In genomic region chr12:93467351-93468007, GRCh38 we compare ENCODE assay signal across 7 cellular contexts. TPM values are rescaled to one million over a fixed set of nuclear protein-coding genes. Genes with fewer than 3 reads are reported as not detected.
A peak's percentile ranks its signal among the peaks of the same experiment; 100 is the strongest.
DNase-seq lines count a peak whose midpoint lies in the region; ATAC-seq, FAIRE-seq and TF ChIP-seq lines count a peak whose summit lies in the region.

TSS of gene MRPL42 (plus strand) at chr12:93467514. CDS start at chr12:93469286, 1,772 bp downstream.

- H3K9me2 ChIP-seq in hepatocyte (replicated peaks; ENCODE audit: insufficient read depth): no peaks in the 10 kb centered on the region

- peak within 1 kb of the TSS; percentile 95 for H3K27ac ChIP-seq in astrocyte (ENCODE audit: low read depth, low read length)
- H3K27ac ChIP-seq in hepatocyte: peak within 1 kb of the TSS; percentile 89

- H4K20me1 ChIP-seq in astrocyte (ENCODE audit: insufficient read depth, low read length) (peaks cover 11% of the 10 kb centered on the region), hepatocyte (ENCODE audit: insufficient read depth, poor library complexity, severe bottlenecking) (peaks cover 3% of the 10 kb centered on the region)

- TF ChIP-seq POLR2A in GM18505 (IDR thresholded peaks at IDR 0.05; ENCODE audit: borderline replicate concordance, extremely low read depth, insufficient read depth, insufficient read length): peak; percentile 91

- peak; percentile 25 for DNase-seq in NCI-H187 treated with DMSO at 0.1 percent for 48 hours (lab: John Stamatoyannopoulos, UW)
- peak; percentile 76 for DNase-seq in T-helper 22 cell (ENCODE audit: low read depth)
- peak; percentile 66 for DNase-seq in astrocyte (ENCODE audit: low read depth)
- DNase-seq in hepatocyte (ENCODE audit: low spot score): peak; percentile 93
- peak; percentile 99 for DNase-seq in retina

- H3K27me3 ChIP-seq in astrocyte (ENCODE audit: insufficient read depth, low read length): no peaks in the 10 kb centered on the region
- H3K27me3 ChIP-seq in hepatocyte: no peaks in the 10 kb centered on the region

- no peaks in the 10 kb centered on the region for H3K36me3 Mint-ChIP-seq in astrocyte (ENCODE audit: low read depth, unreplicated experiment)

- peak within 1 kb of the TSS; percentile 94 for H3K27ac Mint-ChIP-seq in astrocyte (ENCODE audit: unreplicated experiment)

- WGBS in hepatocyte (ENCODE audit: low lambda C conversion rate, missing lambda C conversion rate): under 1% methylated on average over 32 of the region's 36 CpGs

- H3K4me3 Mint-ChIP-seq in astrocyte (ENCODE audit: unreplicated experiment): peak within 1 kb of the TSS; percentile 98

- H3K79me2 ChIP-seq in astrocyte (ENCODE audit: insufficient read depth, low read length): peaks cover 52% of the 10 kb centered on the region
- peaks cover 48% of the 10 kb centered on the region for H3K79me2 ChIP-seq in hepatocyte

- ATAC-seq in GM18505 (IDR thresholded peaks at IDR 0.05; ENCODE audit: unreplicated experiment) (peak; percentile 89), HG02970 (IDR thresholded peaks at IDR 0.05; ENCODE audit: low FRiP score, unreplicated experiment) (peak; percentile 77)

- FAIRE-seq in astrocyte (lab: Jason Lieb, UNC): peak; percentile 23

- no peaks in the 10 kb centered on the region for H3K27me3 Mint-ChIP-seq in astrocyte (ENCODE audit: low read depth, unreplicated experiment)

- H3K4me1 Mint-ChIP-seq in astrocyte (ENCODE audit: low read depth, unreplicated experiment): peaks cover 11% of the 10 kb centered on the region

- H2AFZ ChIP-seq in astrocyte (ENCODE audit: low read depth, low read length): peak within 1 kb of the TSS; percentile 98
- peak within 1 kb of the TSS; percentile 66 for H2AFZ ChIP-seq in hepatocyte

- H3K4me2 ChIP-seq in astrocyte (ENCODE audit: low read length): peak within 1 kb of the TSS; percentile 91
- peak within 1 kb of the TSS; percentile 86 for H3K4me2 ChIP-seq in hepatocyte

- H3K9ac ChIP-seq in astrocyte (ENCODE audit: low read length): peak within 1 kb of the TSS; percentile 95

- TF ChIP-seq CTCF in astrocyte (IDR thresholded peaks at IDR 0.05; ENCODE audit: insufficient read depth, low read depth, low read length): peak; percentile 66
- peak; percentile 93 for TF ChIP-seq CTCF in hepatocyte (IDR thresholded peaks at IDR 0.05; ENCODE audit: poor library complexity)

- no peaks in the 10 kb centered on the region for H3K9me3 Mint-ChIP-seq in astrocyte (ENCODE audit: unreplicated experiment)

- H3K9me3 ChIP-seq in astrocyte (ENCODE audit: insufficient read depth, low read depth, low read length): no peaks in the 10 kb centered on the region
- no peaks in the 10 kb centered on the region for H3K9me3 ChIP-seq in hepatocyte (ENCODE audit: low read depth)

- H3K36me3 ChIP-seq in astrocyte (ENCODE audit: insufficient read depth, low read length) (peaks cover 8% of the 10 kb centered on the region), hepatocyte (replicated peaks; ENCODE audit: insufficient read depth, low read depth) (no peaks in the 10 kb centered on the region)

- H3K4me1 ChIP-seq in astrocyte (ENCODE audit: insufficient read depth, low read length): peaks cover 10% of the 10 kb centered on the region
- H3K4me1 ChIP-seq in hepatocyte (ENCODE audit: insufficient read depth): peaks cover 4% of the 10 kb centered on the region

- H3K4me3 ChIP-seq in astrocyte (ENCODE audit: insufficient read depth, low read depth, low read length) (peak within 1 kb of the TSS; percentile 95), hepatocyte (peak within 1 kb of the TSS; percentile 71)

RNA-seq across cellular contexts. Expression of gene MRPL42, which starts in this region (rescaled TPM):
- total RNA-seq in astrocyte: 65.6 and 73.8 TPM in 2 replicates
- 111 and 112 TPM in 2 replicates for total RNA-seq in hepatocyte
- 63.3 and 74.9 TPM in 2 replicates for polyA plus RNA-seq in hepatocyte

Comparison
In these comparisons a context has a peak if more than half of its experiments do, and no peak if none do; other contexts are left out.
1. Peak in every context shown above with its lines: DNase-seq, ATAC-seq, H3K4me3 ChIP-seq and H3K27ac ChIP-seq.
2. DNase-seq: peak in every context shown above with its lines; median percentile 99 in retina; 93 in hepatocyte; 76 in T-helper 22 cell; 66 in astrocyte; 25 in NCI-H187 treated with DMSO at 0.1 percent for 48 hours.